In the genomic region with DNA sequence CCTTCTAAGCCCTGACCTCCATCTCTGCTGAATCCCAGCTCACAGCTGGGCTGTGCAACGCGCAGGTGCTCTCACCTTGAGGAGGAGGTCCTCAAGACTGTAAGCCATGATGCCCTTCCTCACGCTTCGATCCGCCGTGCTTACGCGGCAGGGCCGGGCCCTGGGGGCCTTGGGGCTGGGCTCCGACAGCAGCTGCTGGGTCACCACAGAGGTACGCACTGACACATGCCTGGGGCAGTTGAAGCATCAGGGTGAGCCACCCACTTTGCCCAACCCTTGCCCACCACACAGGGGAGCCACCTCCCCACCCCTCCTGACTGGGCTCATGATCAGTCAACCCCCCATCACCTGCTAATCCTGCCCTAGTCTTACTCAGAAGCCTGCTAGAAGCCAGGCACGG, we compare ENCODE assay signal across 20 cellular contexts. TPM values are rescaled to one million over a fixed set of nuclear protein-coding genes. Genes with fewer than 3 reads are reported as not detected.
DNase-seq lines count a peak whose midpoint lies in the region; ATAC-seq, FAIRE-seq and TF ChIP-seq lines count a peak whose summit lies in the region.
"Had no signal": no experiment of that assay in that cellular context is flagged by ENCODE, and none has a peak within 500 bp of the region (broad histone marks: within the 10 kb centered on the region; RNA-seq: fewer than 3 reads in every experiment).

No MANE protein-coding gene starts in this region.

- DNase-seq in activated CD8-positive, alpha-beta T cell treated with anti-CD3 and anti-CD28 coated beads for 36 hours, result peak; percentile 19
- no peak for DNase-seq in activated CD8-positive, alpha-beta T cell treated with anti-CD3 and anti-CD28 coated beads, Interleukin-2, amount 10 ng/mL, durations not matched to agents 7 days and 5 days
- DNase-seq in HepG2 (ENCODE audit: low spot score) (no peak), amygdala (lab: John Stamatoyannopoulos, UW) (no peak), kidney glomerular epithelial cell (lab: John Stamatoyannopoulos, UW) (no peak)
- DNase-seq in stimulated activated naive CD8-positive, alpha-beta T cell treated with anti-CD3 and anti-CD28 coated beads, Interleukin-15, amount 100 ng/mL, for 72 hours, result no peak
- DNase-seq: DMS53, H9, NCI-H1436 treated with DMSO at 0.1 percent for 48 hours, NCI-H2081 treated with DMSO at 0.1 percent for 48 hours, NCI-H345, NCI-H526 treated with DMSO at 0.1 percent for 48 hours had no signal

- no TSS peak for BruUV-seq in HepG2 (replicated peaks; lab: Mats Ljungman, UMichigan)

- no peak for TF ChIP-seq EP300 in HepG2 (IDR thresholded peaks at IDR 0.05; ENCODE audit: low read depth in 2 of 2, low read length in 2 of 2)
- no peak for TF ChIP-seq EP300 in HepG2 (CRISPR knock-in tag; IDR thresholded peaks at IDR 0.05; ENCODE audit: borderline replicate concordance)

- H3K27ac Mint-ChIP-seq in activated CD8-positive, alpha-beta T cell treated with anti-CD3 and anti-CD28 coated beads for 36 hours, result no peak overlapping the region
- H3K27ac Mint-ChIP-seq in activated CD8-positive, alpha-beta T cell treated with anti-CD3 and anti-CD28 coated beads, Interleukin-2, amount 10 ng/mL, durations not matched to agents 7 days and 5 days, result no peak overlapping the region
- H3K27ac Mint-ChIP-seq in activated T-helper 17 cell treated with anti-CD3 and anti-CD28 coated beads, Interleukin-2, amount 50 U/mL, for 72 hours, result no peak overlapping the region
- H3K27ac Mint-ChIP-seq in stimulated activated naive CD8-positive, alpha-beta T cell treated with anti-CD3 and anti-CD28 coated beads, Interleukin-15, amount 100 ng/mL, for 72 hours, result peak overlapping the region in 1 of 2 donors; percentile 82
- H3K27ac Mint-ChIP-seq: H9 had no signal

- in situ Hi-C loops in HepG2 (cut with HindIII; ENCODE audit: extremely low pct_ligation_motif_present, low pct_unique_long_range_greater_than_20kb), result no loop called here

- no peak for TF ChIP-seq CTCF in activated CD8-positive, alpha-beta T cell treated with anti-CD3 and anti-CD28 coated beads for 36 hours (IDR thresholded peaks at IDR 0.05)
- TF ChIP-seq CTCF in HepG2 (CRISPR knock-in tag; IDR thresholded peaks at IDR 0.05), result peak; percentile 42

- TF ChIP-seq RAD21 in HepG2 (CRISPR knock-in tag; IDR thresholded peaks at IDR 0.05), result no peak

- no peak overlapping the region for H3K4me3 ChIP-seq in HepG2 (replicated peaks in 1 of 3; ENCODE audit: insufficient read depth in 1 of 3, low read depth in 2 of 3, low read length in 3 of 3)
- H3K4me3 ChIP-seq: SK-N-MC had no signal

- H3K27ac ChIP-seq in HepG2 (ENCODE audit: extremely low read length, insufficient read depth, low read length), result no peak overlapping the region
- H3K27ac ChIP-seq: C4-2B, SK-N-MC had no signal

- no peaks in the 10 kb centered on the region for H3K79me2 ChIP-seq in HepG2 (ENCODE audit: insufficient read depth, low read length)

- peaks cover 34% of the 10 kb centered on the region for H3K4me1 ChIP-seq in HepG2 (ENCODE audit: insufficient read depth, low read length)

- CTCF ChIA-PET in activated CD8-positive, alpha-beta T cell treated with anti-CD3 and anti-CD28 coated beads for 36 hours (lab: Charles Lee), result interaction anchor here (0.7 to 1.7 kb wide), 2 partner anchors 25 to 56 kb away, joined by 3 to 5 read pairs; no protein-coding TSS in a partner anchor
- CTCF ChIA-PET in activated CD8-positive, alpha-beta T cell treated with anti-CD3 and anti-CD28 coated beads, Interleukin-2, amount 10 ng/mL, durations not matched to agents 7 days and 5 days (lab: Charles Lee), result no interaction called here
- CTCF ChIA-PET in HepG2 (lab: Yijun Ruan, JAX; ENCODE audit: low intra/inter-chr PET ratio, low total read pairs), result no interaction called here

- no peak overlapping the region for H3K4me3 Mint-ChIP-seq in activated CD8-positive, alpha-beta T cell treated with anti-CD3 and anti-CD28 coated beads for 36 hours
- no peak overlapping the region for H3K4me3 Mint-ChIP-seq in activated CD8-positive, alpha-beta T cell treated with anti-CD3 and anti-CD28 coated beads, Interleukin-2, amount 10 ng/mL, durations not matched to agents 7 days and 5 days
- no peak overlapping the region for H3K4me3 Mint-ChIP-seq in activated T-helper 17 cell treated with anti-CD3 and anti-CD28 coated beads, Interleukin-2, amount 50 U/mL, for 72 hours
- no peak overlapping the region for H3K4me3 Mint-ChIP-seq in stimulated activated naive CD8-positive, alpha-beta T cell treated with anti-CD3 and anti-CD28 coated beads, Interleukin-15, amount 100 ng/mL, for 72 hours
- H3K4me3 Mint-ChIP-seq: H9 had no signal

- no peaks in the 10 kb centered on the region for H4K20me1 ChIP-seq in HepG2 (ENCODE audit: insufficient read depth, low read length)

- intact Hi-C loops in activated CD8-positive, alpha-beta T cell treated with anti-CD3 and anti-CD28 coated beads for 36 hours (cut with micrococcal nuclease), result no loop called here
- intact Hi-C loops in HepG2 (cut with micrococcal nuclease; ENCODE audit: unreplicated experiment), result loop anchor here (5.0 kb wide), 1 partner anchor 40 kb away; a partner anchor contains a TSS

- H3K9me3 ChIP-seq in HepG2 (ENCODE audit: low read length), result no peaks in the 10 kb centered on the region

- no peaks in the 10 kb centered on the region for H3K9me3 Mint-ChIP-seq in activated CD8-positive, alpha-beta T cell treated with anti-CD3 and anti-CD28 coated beads for 36 hours
- H3K9me3 Mint-ChIP-seq in activated CD8-positive, alpha-beta T cell treated with anti-CD3 and anti-CD28 coated beads, Interleukin-2, amount 10 ng/mL, durations not matched to agents 7 days and 5 days (ENCODE audit: insufficient read depth), result no peaks in the 10 kb centered on the region
- no peaks in the 10 kb centered on the region for H3K9me3 Mint-ChIP-seq in activated T-helper 17 cell treated with anti-CD3 and anti-CD28 coated beads, Interleukin-2, amount 50 U/mL, for 72 hours
- no peaks in the 10 kb centered on the region for H3K9me3 Mint-ChIP-seq in stimulated activated naive CD8-positive, alpha-beta T cell treated with anti-CD3 and anti-CD28 coated beads, Interleukin-15, amount 100 ng/mL, for 72 hours
- H3K9me3 Mint-ChIP-seq: H9 had no signal

- no peak for FAIRE-seq in HepG2 (lab: Jason Lieb, UNC)
- FAIRE-seq: GM12892 had no signal

- no peak overlapping the region for H3K9ac ChIP-seq in HepG2 (ENCODE audit: insufficient read depth, low read depth, low read length)

- POLR2A ChIA-PET in activated CD8-positive, alpha-beta T cell treated with anti-CD3 and anti-CD28 coated beads for 36 hours (lab: Charles Lee), result interaction anchor here (1.0 kb wide), 1 partner anchor 60 kb away, joined by 3 read pairs; no protein-coding TSS in a partner anchor
- POLR2A ChIA-PET in activated CD8-positive, alpha-beta T cell treated with anti-CD3 and anti-CD28 coated beads, Interleukin-2, amount 10 ng/mL, durations not matched to agents 7 days and 5 days (lab: Charles Lee), result interaction anchor here (0.6 kb wide), 1 partner anchor 81 kb away, joined by 4 read pairs; no protein-coding TSS in a partner anchor
- POLR2A ChIA-PET in HepG2 (lab: Yijun Ruan, JAX), result interaction anchor here (1.0 to 3.2 kb wide), 2 partner anchors 13 to 40 kb away, joined by 3 to 9 read pairs; a partner anchor contains a TSS

- no peak overlapping the region for H2AFZ ChIP-seq in HepG2 (ENCODE audit: low read length)

- H3K27me3 ChIP-seq in HepG2 (ENCODE audit: control insufficient read depth in 1 of 2, insufficient read depth in 2 of 2, low read length in 2 of 2), result no peaks in the 10 kb centered on the region

- peak; percentile 55 for ATAC-seq in activated CD8-positive, alpha-beta T cell treated with anti-CD3 and anti-CD28 coated beads for 36 hours
- ATAC-seq in activated CD8-positive, alpha-beta T cell treated with anti-CD3 and anti-CD28 coated beads, Interleukin-2, amount 10 ng/mL, durations not matched to agents 7 days and 5 days, result no peak
- peak; percentile 32 for ATAC-seq in activated T-helper 17 cell treated with anti-CD3 and anti-CD28 coated beads, Interleukin-2, amount 50 U/mL, for 72 hours (replicated peaks)
- no peak for ATAC-seq in HepG2
- peak; percentile 67 for ATAC-seq in stimulated activated naive CD8-positive, alpha-beta T cell treated with anti-CD3 and anti-CD28 coated beads, Interleukin-15, amount 100 ng/mL, for 72 hours
- no peak for ATAC-seq in GM19324 (IDR thresholded peaks at IDR 0.05; ENCODE audit: low FRiP score, unreplicated experiment)
- ATAC-seq: Right ventricle myocardium inferior had no signal

- no peak for TF ChIP-seq POLR2A in HepG2 (IDR thresholded peaks at IDR 0.05; ENCODE audit: insufficient read depth in 1 of 2, low read depth in 2 of 2, low read length in 2 of 2)

- WGBS in HepG2 (ENCODE audit: low lambda C conversion rate), result 93% methylated on average over 7 of the region's 12 CpGs

- H3K4me2 ChIP-seq in HepG2 (ENCODE audit: low read depth, low read length), result no peak overlapping the region

- H3K4me1 Mint-ChIP-seq in activated CD8-positive, alpha-beta T cell treated with anti-CD3 and anti-CD28 coated beads for 36 hours (ENCODE audit: low read depth), result no peaks in the 10 kb centered on the region
- H3K4me1 Mint-ChIP-seq in activated CD8-positive, alpha-beta T cell treated with anti-CD3 and anti-CD28 coated beads, Interleukin-2, amount 10 ng/mL, durations not matched to agents 7 days and 5 days (ENCODE audit: low read depth), result no peaks in the 10 kb centered on the region
- H3K4me1 Mint-ChIP-seq in activated T-helper 17 cell treated with anti-CD3 and anti-CD28 coated beads, Interleukin-2, amount 50 U/mL, for 72 hours, result no peaks in the 10 kb centered on the region
- H3K4me1 Mint-ChIP-seq in stimulated activated naive CD8-positive, alpha-beta T cell treated with anti-CD3 and anti-CD28 coated beads, Interleukin-15, amount 100 ng/mL, for 72 hours, result no peaks in the 10 kb centered on the region

- no peaks in the 10 kb centered on the region for H3K36me3 Mint-ChIP-seq in activated CD8-positive, alpha-beta T cell treated with anti-CD3 and anti-CD28 coated beads for 36 hours (ENCODE audit: low read depth)
- no peaks in the 10 kb centered on the region for H3K36me3 Mint-ChIP-seq in activated CD8-positive, alpha-beta T cell treated with anti-CD3 and anti-CD28 coated beads, Interleukin-2, amount 10 ng/mL, durations not matched to agents 7 days and 5 days (ENCODE audit: low read depth)
- H3K36me3 Mint-ChIP-seq in activated T-helper 17 cell treated with anti-CD3 and anti-CD28 coated beads, Interleukin-2, amount 50 U/mL, for 72 hours (ENCODE audit: low read depth), result no peaks in the 10 kb centered on the region

- no peaks in the 10 kb centered on the region for H3K36me3 ChIP-seq in HepG2 (replicated peaks in 1 of 2; ENCODE audit: control insufficient read depth in 1 of 2, insufficient read depth in 2 of 2, low read length in 2 of 2)

- H3K27me3 Mint-ChIP-seq in activated CD8-positive, alpha-beta T cell treated with anti-CD3 and anti-CD28 coated beads for 36 hours, result no peaks in the 10 kb centered on the region
- H3K27me3 Mint-ChIP-seq in activated CD8-positive, alpha-beta T cell treated with anti-CD3 and anti-CD28 coated beads, Interleukin-2, amount 10 ng/mL, durations not matched to agents 7 days and 5 days (ENCODE audit: low read depth), result peaks cover 8% of the 10 kb centered on the region
- H3K27me3 Mint-ChIP-seq in activated T-helper 17 cell treated with anti-CD3 and anti-CD28 coated beads, Interleukin-2, amount 50 U/mL, for 72 hours, result no peaks in the 10 kb centered on the region
- peaks cover 7% of the 10 kb centered on the region for H3K27me3 Mint-ChIP-seq in stimulated activated naive CD8-positive, alpha-beta T cell treated with anti-CD3 and anti-CD28 coated beads, Interleukin-15, amount 100 ng/mL, for 72 hours

RNA-seq across cellular contexts. Expression of a gene that starts 3.1 kb away (rescaled TPM):
- total RNA-seq in activated CD8-positive, alpha-beta T cell treated with anti-CD3 and anti-CD28 coated beads for 36 hours, result not detected
- total RNA-seq in activated CD8-positive, alpha-beta T cell treated with anti-CD3 and anti-CD28 coated beads, Interleukin-2, amount 10 ng/mL, durations not matched to agents 7 days and 5 days, result not detected
- total RNA-seq in activated T-helper 17 cell treated with anti-CD3 and anti-CD28 coated beads, Interleukin-2, amount 50 U/mL, for 72 hours, result under 1 TPM in 1 of 2 donors, not detected in 1; 0.42 TPM
- total RNA-seq in HepG2 (2016; rRNA removed; fragmentation: Illumina TruSeq; extraction: Trizol), result 2.5 and 2.8 TPM in 2 replicates
- total RNA-seq in HepG2 (2016; cell fraction: cytosol; rRNA removed; fragmentation: Illumina TruSeq; extraction: Trizol; ENCODE audit: low read depth), result 0.71 and 0.79 TPM in 2 replicates
- 2.8 and 3.0 TPM in 2 replicates for total RNA-seq in HepG2 (2016; cell fraction: insoluble cytoplasmic fraction; rRNA removed; fragmentation: Illumina TruSeq; extraction: Trizol)
- 1.1 TPM in 2 replicates for total RNA-seq in HepG2 (2016; cell fraction: membrane; rRNA removed; fragmentation: Illumina TruSeq; extraction: Trizol)
- 1.1 and 1.7 TPM in 2 replicates for total RNA-seq in HepG2 (2016; cell fraction: nucleus; rRNA removed; fragmentation: Illumina TruSeq; extraction: Trizol)
- 10.4 and 19.6 TPM in 2 replicates for polyA plus RNA-seq in HepG2 (2011; rRNA removed)
- 11.0 and 15.5 TPM in 2 replicates for polyA plus RNA-seq in HepG2 (2011; cell fraction: cytosol; rRNA removed)
- polyA plus RNA-seq in HepG2 (2011; cell fraction: nucleus; rRNA removed), result 4.8 and 7.9 TPM in 2 replicates
- 9.7 and 16.5 TPM in 2 replicates for polyA plus RNA-seq in HepG2 (2012)
- polyA plus RNA-seq in HepG2 (2016; cell fraction: cytosol; fragmentation: Illumina TruSeq; extraction: Trizol; ENCODE audit: low read depth), result 0.90 and 1.2 TPM in 2 replicates
- 4.1 and 5.5 TPM in 2 replicates for polyA plus RNA-seq in HepG2 (2016; cell fraction: insoluble cytoplasmic fraction; fragmentation: Illumina TruSeq; extraction: Trizol; ENCODE audit: low read depth)
- polyA plus RNA-seq in HepG2 (2016; cell fraction: membrane; fragmentation: Illumina TruSeq; extraction: Trizol; ENCODE audit: low read depth), result 1.00 and 1.2 TPM in 2 replicates
- polyA plus RNA-seq in HepG2 (2016; cell fraction: nucleus; fragmentation: Illumina TruSeq; extraction: Trizol; ENCODE audit: insufficient read depth, low read depth), result 1.8 and 2.8 TPM in 2 replicates
- polyA minus RNA-seq in HepG2 (2011; rRNA and poly(A)+ RNA removed; ENCODE audit: low replicate concordance), result 9.9 TPM in 1 of 2 replicates, not detected in the other
- 3.8 and 7.9 TPM in 2 replicates for polyA minus RNA-seq in HepG2 (2011; cell fraction: cytosol; rRNA and poly(A)+ RNA removed)
- 2.4 and 5.2 TPM in 2 replicates for polyA minus RNA-seq in HepG2 (2011; cell fraction: nucleus; rRNA and poly(A)+ RNA removed)
- total RNA-seq: A172, G401, H9 had no signal

RNA-seq across cellular contexts. Expression of a gene that starts 13.4 kb away (rescaled TPM):
- total RNA-seq in activated CD8-positive, alpha-beta T cell treated with anti-CD3 and anti-CD28 coated beads for 36 hours, result 10 to 100 TPM; 29.7 to 30.3 TPM
- 10 to 100 TPM; 30.2 to 31.0 TPM for total RNA-seq in activated CD8-positive, alpha-beta T cell treated with anti-CD3 and anti-CD28 coated beads, Interleukin-2, amount 10 ng/mL, durations not matched to agents 7 days and 5 days
- total RNA-seq in activated T-helper 17 cell treated with anti-CD3 and anti-CD28 coated beads, Interleukin-2, amount 50 U/mL, for 72 hours, result 10 to 100 TPM; 22.8 to 32.0 TPM
- 40.9 and 50.9 TPM in 2 replicates for total RNA-seq in HepG2 (2016; rRNA removed; fragmentation: Illumina TruSeq; extraction: Trizol)
- 30.5 and 31.6 TPM in 2 replicates for total RNA-seq in HepG2 (2016; cell fraction: cytosol; rRNA removed; fragmentation: Illumina TruSeq; extraction: Trizol; ENCODE audit: low read depth)
- 39.2 and 48.3 TPM in 2 replicates for total RNA-seq in HepG2 (2016; cell fraction: insoluble cytoplasmic fraction; rRNA removed; fragmentation: Illumina TruSeq; extraction: Trizol)
- total RNA-seq in HepG2 (2016; cell fraction: membrane; rRNA removed; fragmentation: Illumina TruSeq; extraction: Trizol), result 58.9 and 62.5 TPM in 2 replicates
- total RNA-seq in HepG2 (2016; cell fraction: nucleus; rRNA removed; fragmentation: Illumina TruSeq; extraction: Trizol), result 26.1 and 35.8 TPM in 2 replicates
- 49.9 and 59.1 TPM in 2 replicates for polyA plus RNA-seq in HepG2 (2011; rRNA removed)
- polyA plus RNA-seq in HepG2 (2011; cell fraction: cytosol; rRNA removed), result 62.8 and 77.2 TPM in 2 replicates
- polyA plus RNA-seq in HepG2 (2011; cell fraction: nucleus; rRNA removed), result 15.6 and 21.2 TPM in 2 replicates
- polyA plus RNA-seq in HepG2 (2012), result 51.5 and 51.6 TPM in 2 replicates
- 34.8 and 36.6 TPM in 2 replicates for polyA plus RNA-seq in HepG2 (2016; cell fraction: cytosol; fragmentation: Illumina TruSeq; extraction: Trizol; ENCODE audit: low read depth)
- 49.7 and 50.5 TPM in 2 replicates for polyA plus RNA-seq in HepG2 (2016; cell fraction: insoluble cytoplasmic fraction; fragmentation: Illumina TruSeq; extraction: Trizol; ENCODE audit: low read depth)
- 63.1 and 68.7 TPM in 2 replicates for polyA plus RNA-seq in HepG2 (2016; cell fraction: membrane; fragmentation: Illumina TruSeq; extraction: Trizol; ENCODE audit: low read depth)
- polyA plus RNA-seq in HepG2 (2016; cell fraction: nucleus; fragmentation: Illumina TruSeq; extraction: Trizol; ENCODE audit: insufficient read depth, low read depth), result 55.7 and 65.1 TPM in 2 replicates
- 106 and 114 TPM in 2 replicates for polyA minus RNA-seq in HepG2 (2011; rRNA and poly(A)+ RNA removed; ENCODE audit: low replicate concordance)
- polyA minus RNA-seq in HepG2 (2011; cell fraction: cytosol; rRNA and poly(A)+ RNA removed), result 28.1 and 40.9 TPM in 2 replicates
- 16.2 and 24.0 TPM in 2 replicates for polyA minus RNA-seq in HepG2 (2011; cell fraction: nucleus; rRNA and poly(A)+ RNA removed)

RNA-seq across cellular contexts. Expression of a gene that starts 25.7 kb away (rescaled TPM):
- 1 to 10 TPM; 1.2 to 1.7 TPM for total RNA-seq in activated CD8-positive, alpha-beta T cell treated with anti-CD3 and anti-CD28 coated beads for 36 hours
- total RNA-seq in activated CD8-positive, alpha-beta T cell treated with anti-CD3 and anti-CD28 coated beads, Interleukin-2, amount 10 ng/mL, durations not matched to agents 7 days and 5 days, result 1 to 10 TPM; 1.3 to 1.8 TPM
- 10 to 100 TPM in 1 of 2 donors, 1 to 10 TPM in 1; 5.9 to 20.1 TPM for total RNA-seq in activated T-helper 17 cell treated with anti-CD3 and anti-CD28 coated beads, Interleukin-2, amount 50 U/mL, for 72 hours
- total RNA-seq in HepG2 (2016; rRNA removed; fragmentation: Illumina TruSeq; extraction: Trizol), result 6.7 and 14.5 TPM in 2 replicates
- 2.7 and 3.5 TPM in 2 replicates for total RNA-seq in HepG2 (2016; cell fraction: cytosol; rRNA removed; fragmentation: Illumina TruSeq; extraction: Trizol; ENCODE audit: low read depth)
- total RNA-seq in HepG2 (2016; cell fraction: insoluble cytoplasmic fraction; rRNA removed; fragmentation: Illumina TruSeq; extraction: Trizol), result 6.0 and 11.8 TPM in 2 replicates
- total RNA-seq in HepG2 (2016; cell fraction: membrane; rRNA removed; fragmentation: Illumina TruSeq; extraction: Trizol), result 4.7 and 5.3 TPM in 2 replicates
- total RNA-seq in HepG2 (2016; cell fraction: nucleus; rRNA removed; fragmentation: Illumina TruSeq; extraction: Trizol), result 15.9 and 16.0 TPM in 2 replicates
- 24.1 and 36.3 TPM in 2 replicates for polyA plus RNA-seq in HepG2 (2011; rRNA removed)
- polyA plus RNA-seq in HepG2 (2011; cell fraction: cytosol; rRNA removed), result 12.1 and 13.8 TPM in 2 replicates
- polyA plus RNA-seq in HepG2 (2011; cell fraction: nucleus; rRNA removed), result 99.7 and 101 TPM in 2 replicates
- 13.7 and 18.1 TPM in 2 replicates for polyA plus RNA-seq in HepG2 (2012)
- 2.0 and 2.3 TPM in 2 replicates for polyA plus RNA-seq in HepG2 (2016; cell fraction: cytosol; fragmentation: Illumina TruSeq; extraction: Trizol; ENCODE audit: low read depth)
- 7.0 and 8.1 TPM in 2 replicates for polyA plus RNA-seq in HepG2 (2016; cell fraction: insoluble cytoplasmic fraction; fragmentation: Illumina TruSeq; extraction: Trizol; ENCODE audit: low read depth)
- polyA plus RNA-seq in HepG2 (2016; cell fraction: membrane; fragmentation: Illumina TruSeq; extraction: Trizol; ENCODE audit: low read depth), result 3.3 and 3.7 TPM in 2 replicates
- polyA plus RNA-seq in HepG2 (2016; cell fraction: nucleus; fragmentation: Illumina TruSeq; extraction: Trizol; ENCODE audit: insufficient read depth, low read depth), result 31.0 and 39.3 TPM in 2 replicates
- 2.4 and 35.1 TPM in 2 replicates for polyA minus RNA-seq in HepG2 (2011; rRNA and poly(A)+ RNA removed; ENCODE audit: low replicate concordance)
- polyA minus RNA-seq in HepG2 (2011; cell fraction: cytosol; rRNA and poly(A)+ RNA removed), result 6.0 and 7.9 TPM in 2 replicates
- 22.7 and 33.4 TPM in 2 replicates for polyA minus RNA-seq in HepG2 (2011; cell fraction: nucleus; rRNA and poly(A)+ RNA removed)

RNA-seq across cellular contexts. Expression of a gene that starts 33.2 kb away (rescaled TPM):
- 10 to 100 TPM; 78.8 to 83.5 TPM for total RNA-seq in activated CD8-positive, alpha-beta T cell treated with anti-CD3 and anti-CD28 coated beads for 36 hours
- 10 to 100 TPM; 48.4 to 49.7 TPM for total RNA-seq in activated CD8-positive, alpha-beta T cell treated with anti-CD3 and anti-CD28 coated beads, Interleukin-2, amount 10 ng/mL, durations not matched to agents 7 days and 5 days
- 10 to 100 TPM; 65.9 to 66.9 TPM for total RNA-seq in activated T-helper 17 cell treated with anti-CD3 and anti-CD28 coated beads, Interleukin-2, amount 50 U/mL, for 72 hours
- 30.3 and 32.1 TPM in 2 replicates for total RNA-seq in HepG2 (2016; rRNA removed; fragmentation: Illumina TruSeq; extraction: Trizol)
- total RNA-seq in HepG2 (2016; cell fraction: cytosol; rRNA removed; fragmentation: Illumina TruSeq; extraction: Trizol; ENCODE audit: low read depth), result 19.4 and 22.8 TPM in 2 replicates
- total RNA-seq in HepG2 (2016; cell fraction: insoluble cytoplasmic fraction; rRNA removed; fragmentation: Illumina TruSeq; extraction: Trizol), result 31.0 and 32.4 TPM in 2 replicates
- 23.0 and 24.2 TPM in 2 replicates for total RNA-seq in HepG2 (2016; cell fraction: membrane; rRNA removed; fragmentation: Illumina TruSeq; extraction: Trizol)
- total RNA-seq in HepG2 (2016; cell fraction: nucleus; rRNA removed; fragmentation: Illumina TruSeq; extraction: Trizol), result 15.6 and 16.2 TPM in 2 replicates
- 48.7 and 55.5 TPM in 2 replicates for polyA plus RNA-seq in HepG2 (2011; rRNA removed)
- polyA plus RNA-seq in HepG2 (2011; cell fraction: cytosol; rRNA removed), result 24.5 and 32.1 TPM in 2 replicates
- 33.9 and 36.3 TPM in 2 replicates for polyA plus RNA-seq in HepG2 (2011; cell fraction: nucleus; rRNA removed)
- polyA plus RNA-seq in HepG2 (2012), result 23.0 and 27.6 TPM in 2 replicates
- 12.3 and 13.4 TPM in 2 replicates for polyA plus RNA-seq in HepG2 (2016; cell fraction: cytosol; fragmentation: Illumina TruSeq; extraction: Trizol; ENCODE audit: low read depth)
- polyA plus RNA-seq in HepG2 (2016; cell fraction: insoluble cytoplasmic fraction; fragmentation: Illumina TruSeq; extraction: Trizol; ENCODE audit: low read depth), result 42.6 and 42.9 TPM in 2 replicates
- polyA plus RNA-seq in HepG2 (2016; cell fraction: membrane; fragmentation: Illumina TruSeq; extraction: Trizol; ENCODE audit: low read depth), result 17.8 TPM in 2 replicates
- polyA plus RNA-seq in HepG2 (2016; cell fraction: nucleus; fragmentation: Illumina TruSeq; extraction: Trizol; ENCODE audit: insufficient read depth, low read depth), result 39.3 and 39.8 TPM in 2 replicates
- polyA minus RNA-seq in HepG2 (2011; rRNA and poly(A)+ RNA removed; ENCODE audit: low replicate concordance), result 49.6 and 51.5 TPM in 2 replicates
- 11.9 and 14.9 TPM in 2 replicates for polyA minus RNA-seq in HepG2 (2011; cell fraction: cytosol; rRNA and poly(A)+ RNA removed)
- 5.7 and 11.1 TPM in 2 replicates for polyA minus RNA-seq in HepG2 (2011; cell fraction: nucleus; rRNA and poly(A)+ RNA removed)

RNA-seq across cellular contexts. Expression of a gene that starts 39.9 kb away (rescaled TPM):
- total RNA-seq in activated CD8-positive, alpha-beta T cell treated with anti-CD3 and anti-CD28 coated beads for 36 hours, result under 1 TPM; 0.22 to 0.32 TPM
- under 1 TPM; 0.42 to 0.55 TPM for total RNA-seq in activated CD8-positive, alpha-beta T cell treated with anti-CD3 and anti-CD28 coated beads, Interleukin-2, amount 10 ng/mL, durations not matched to agents 7 days and 5 days
- 1 to 10 TPM; 1.2 to 3.5 TPM for total RNA-seq in activated T-helper 17 cell treated with anti-CD3 and anti-CD28 coated beads, Interleukin-2, amount 50 U/mL, for 72 hours
- total RNA-seq in HepG2 (2016; rRNA removed; fragmentation: Illumina TruSeq; extraction: Trizol), result 10.7 and 20.7 TPM in 2 replicates
- total RNA-seq in HepG2 (2016; cell fraction: cytosol; rRNA removed; fragmentation: Illumina TruSeq; extraction: Trizol; ENCODE audit: low read depth), result 5.7 and 7.7 TPM in 2 replicates
- total RNA-seq in HepG2 (2016; cell fraction: insoluble cytoplasmic fraction; rRNA removed; fragmentation: Illumina TruSeq; extraction: Trizol), result 8.6 and 18.1 TPM in 2 replicates
- total RNA-seq in HepG2 (2016; cell fraction: membrane; rRNA removed; fragmentation: Illumina TruSeq; extraction: Trizol), result 11.4 and 12.8 TPM in 2 replicates
- total RNA-seq in HepG2 (2016; cell fraction: nucleus; rRNA removed; fragmentation: Illumina TruSeq; extraction: Trizol), result 21.6 and 25.0 TPM in 2 replicates
- 24.0 and 31.7 TPM in 2 replicates for polyA plus RNA-seq in HepG2 (2011; rRNA removed)
- 13.6 and 19.2 TPM in 2 replicates for polyA plus RNA-seq in HepG2 (2011; cell fraction: cytosol; rRNA removed)
- 108 and 112 TPM in 2 replicates for polyA plus RNA-seq in HepG2 (2011; cell fraction: nucleus; rRNA removed)
- 13.5 and 15.0 TPM in 2 replicates for polyA plus RNA-seq in HepG2 (2012)
- polyA plus RNA-seq in HepG2 (2016; cell fraction: cytosol; fragmentation: Illumina TruSeq; extraction: Trizol; ENCODE audit: low read depth), result 4.6 and 5.5 TPM in 2 replicates
- 7.3 and 9.2 TPM in 2 replicates for polyA plus RNA-seq in HepG2 (2016; cell fraction: insoluble cytoplasmic fraction; fragmentation: Illumina TruSeq; extraction: Trizol; ENCODE audit: low read depth)
- polyA plus RNA-seq in HepG2 (2016; cell fraction: membrane; fragmentation: Illumina TruSeq; extraction: Trizol; ENCODE audit: low read depth), result 9.4 and 10.5 TPM in 2 replicates
- 42.0 and 44.2 TPM in 2 replicates for polyA plus RNA-seq in HepG2 (2016; cell fraction: nucleus; fragmentation: Illumina TruSeq; extraction: Trizol; ENCODE audit: insufficient read depth, low read depth)
- 31.2 and 33.6 TPM in 2 replicates for polyA minus RNA-seq in HepG2 (2011; rRNA and poly(A)+ RNA removed; ENCODE audit: low replicate concordance)
- polyA minus RNA-seq in HepG2 (2011; cell fraction: cytosol; rRNA and poly(A)+ RNA removed), result 11.5 and 11.9 TPM in 2 replicates
- 21.0 and 29.7 TPM in 2 replicates for polyA minus RNA-seq in HepG2 (2011; cell fraction: nucleus; rRNA and poly(A)+ RNA removed)

Comparison
In these comparisons a context has a peak if more than half of its experiments do, and no peak if none do; other contexts are left out.
1. ATAC-seq: peak in activated CD8-positive, alpha-beta T cell treated with anti-CD3 and anti-CD28 coated beads for 36 hours (single experiment), activated T-helper 17 cell treated with anti-CD3 and anti-CD28 coated beads, Interleukin-2, amount 50 U/mL, for 72 hours (single experiment) and stimulated activated naive CD8-positive, alpha-beta T cell treated with anti-CD3 and anti-CD28 coated beads, Interleukin-15, amount 100 ng/mL, for 72 hours (single experiment); none in activated CD8-positive, alpha-beta T cell treated with anti-CD3 and anti-CD28 coated beads, Interleukin-2, amount 10 ng/mL, durations not matched to agents 7 days and 5 days (single experiment), HepG2 (single experiment) and GM19324 (single experiment).